Comparison of ENCODE assay signal across 11 cellular contexts in the genomic region with DNA sequence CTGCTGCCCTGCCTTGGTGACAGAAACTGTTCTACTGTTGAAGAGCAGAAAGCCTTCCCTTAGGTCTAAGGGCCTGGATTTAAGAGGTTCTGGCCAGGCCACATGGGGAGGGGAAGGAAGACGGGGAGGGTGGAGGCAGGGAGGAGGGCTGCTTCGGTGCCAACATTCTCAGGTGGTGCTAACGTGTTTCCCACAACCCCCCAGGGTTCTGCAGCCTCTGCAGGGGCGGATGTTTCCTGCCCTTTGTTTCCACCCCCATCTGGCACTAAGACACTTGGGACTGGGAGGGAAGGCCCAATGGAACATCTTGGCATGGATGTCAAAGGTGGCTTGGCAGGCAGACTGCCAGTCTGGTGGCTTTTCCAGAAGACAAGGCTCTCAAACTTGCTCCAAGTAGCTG. TPM values are rescaled to one million over a fixed set of nuclear protein-coding genes. Genes with fewer than 3 reads are reported as not detected.
DNase-seq lines count a peak whose midpoint lies in the region; TF ChIP-seq lines count a peak whose summit lies in the region.
"Had no signal": no experiment of that assay in that cellular context is flagged by ENCODE, and none has a peak within 500 bp of the region (broad histone marks: within the 10 kb centered on the region; RNA-seq: fewer than 3 reads in every experiment).

No MANE protein-coding gene starts in this region.

- H3K4me3 ChIP-seq in Jurkat, Clone E6-1 (ENCODE audit: low read length): peak overlapping the region; percentile 47
- no peak overlapping the region for H3K4me3 ChIP-seq in duodenal mucosa (ENCODE audit: low read depth in 1 of 2, low read length in 2 of 2)

- no peaks in the 10 kb centered on the region for H3K27me3 ChIP-seq in duodenal mucosa (ENCODE audit: control insufficient read depth in 1 of 2, insufficient read depth in 2 of 2, low read length in 2 of 2)

- H3K4me1 Mint-ChIP-seq in nephron progenitor cell: peaks cover 96% of the 10 kb centered on the region

- H3K4me3 Mint-ChIP-seq in nephron progenitor cell: no peak overlapping the region

- no peak for TF ChIP-seq CTCF in nephron progenitor cell (IDR thresholded peaks at IDR 0.05)

- peaks cover 13 to 50% of the 10 kb centered on the region in 2 donors for H3K36me3 ChIP-seq in duodenal mucosa (ENCODE audit: control insufficient read depth in 1 of 2, insufficient read depth in 2 of 2, low read length in 2 of 2)

- H3K9ac ChIP-seq in duodenal mucosa (ENCODE audit: low read depth in 1 of 2, low read length in 2 of 2): no peak overlapping the region

- DNase-seq in A172 (ENCODE audit: low spot score): peak; percentile 83
- peak; percentile 91 for DNase-seq in Jurkat, Clone E6-1 (ENCODE audit: low read depth, low spot score)
- DNase-seq in nephron progenitor cell: no peak
- DNase-seq in medulla oblongata (ENCODE audit: extremely low spot score): no peak
- DNase-seq in inferior parietal cortex (ENCODE audit: extremely low spot score): no peak
- DNase-seq in GF-D8 (lab: John Stamatoyannopoulos, UW): no peak
- DNase-seq in cortex of kidney (lab: John Stamatoyannopoulos, UW): no peak
- DNase-seq: NCI-H1417 treated with DMSO at 0.1 percent for 48 hours had no signal

- H3K27ac ChIP-seq in duodenal mucosa (ENCODE audit: low read depth, low read length): peak overlapping the region; percentile 76

- peaks cover 55% of the 10 kb centered on the region for H3K36me3 Mint-ChIP-seq in nephron progenitor cell (ENCODE audit: low read depth)

- peaks cover 5% of the 10 kb centered on the region for H3K27me3 Mint-ChIP-seq in nephron progenitor cell (ENCODE audit: low read depth, poor library complexity)

- H3K9me3 ChIP-seq in duodenal mucosa (ENCODE audit: control insufficient read depth in 1 of 2, low read length in 2 of 2): no peaks in the 10 kb centered on the region

- H3K4me1 ChIP-seq in duodenal mucosa (ENCODE audit: control insufficient read depth in 1 of 2, insufficient read depth in 2 of 2, low read length in 2 of 2): peaks cover 70 to 76% of the 10 kb centered on the region in 2 donors

- no peaks in the 10 kb centered on the region for H3K9me3 Mint-ChIP-seq in nephron progenitor cell

- peak overlapping the region; percentile 80 for H3K27ac Mint-ChIP-seq in nephron progenitor cell

RNA-seq across cellular contexts. Expression of a gene that starts 12.7 kb away (rescaled TPM):
- total RNA-seq in A172 (2014; rRNA removed; shearing (Covaris generic)): 7.3 and 12.5 TPM in 2 replicates
- polyA plus RNA-seq in Jurkat, Clone E6-1 (2012; ENCODE audit: insufficient read depth, insufficient read length): 2.7 TPM

RNA-seq across cellular contexts. Expression of a gene that starts 25.7 kb away (rescaled TPM):
- 104 and 128 TPM in 2 replicates for total RNA-seq in A172 (2014; rRNA removed; shearing (Covaris generic))
- polyA plus RNA-seq in Jurkat, Clone E6-1 (2012; ENCODE audit: insufficient read depth, insufficient read length): 20.8 TPM

RNA-seq across cellular contexts. Expression of a gene that starts 37.6 kb away (rescaled TPM):
- total RNA-seq in A172 (2014; rRNA removed; shearing (Covaris generic)): 31.2 and 33.2 TPM in 2 replicates
- polyA plus RNA-seq in Jurkat, Clone E6-1 (2012; ENCODE audit: insufficient read depth, insufficient read length): 21.1 TPM

RNA-seq across cellular contexts. Expression of a gene that starts 42.4 kb away (rescaled TPM):
- total RNA-seq in A172 (2014; rRNA removed; shearing (Covaris generic)): 1.7 and 2.2 TPM in 2 replicates
- polyA plus RNA-seq in Jurkat, Clone E6-1 (2012; ENCODE audit: insufficient read depth, insufficient read length): 4.6 TPM
- total RNA-seq: H1, mononuclear cell had no signal

Comparison
In these comparisons a context has a peak if more than half of its experiments do, and no peak if none do; other contexts are left out.
1. DNase-seq: peak in A172 (single experiment) and Jurkat, Clone E6-1 (single experiment); none in nephron progenitor cell (single experiment), medulla oblongata (single experiment), inferior parietal cortex (single experiment), GF-D8 (single experiment) and cortex of kidney (single experiment).